Comparison of ENCODE assay signal across 22 cellular contexts in the genomic region with DNA sequence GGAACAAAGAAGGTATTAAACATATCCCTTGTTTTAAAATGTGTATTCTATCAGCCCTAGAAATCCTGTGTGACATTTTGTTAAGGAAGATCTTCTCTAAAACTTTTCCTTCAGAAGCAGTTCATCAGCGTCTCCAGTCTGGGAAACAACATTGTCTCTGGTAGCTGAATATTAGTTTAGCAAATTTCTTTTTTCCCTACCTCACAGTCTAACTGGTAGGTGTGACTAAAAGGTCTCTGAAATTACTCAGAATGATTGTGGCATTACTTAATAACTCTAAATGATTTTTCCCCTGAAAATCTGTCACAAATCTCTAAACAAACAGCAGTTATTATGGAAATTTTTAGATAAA.
"Had no signal": no experiment of that assay in that cellular context is flagged by ENCODE, and none has a peak within 500 bp of the region (broad histone marks: within the 10 kb centered on the region; RNA-seq: fewer than 3 reads in every experiment).

No MANE protein-coding gene starts in this region.

- H3K27me3 Mint-ChIP-seq: activated CD4-positive, alpha-beta T cell treated with anti-CD3 and anti-CD28 coated beads, Interleukin-2, amount 10 ng/mL, durations not matched to agents 7 days and 5 days; activated naive CD8-positive, alpha-beta T cell treated with anti-CD3 and anti-CD28 coated beads, Interleukin-2, amount 10 ng/mL, durations not matched to agents 7 days and 5 days; activated T-cell treated with anti-CD3 and anti-CD28 coated beads, Interleukin-2, amount 50 U/mL, for 24 hours; central memory CD8-positive, alpha-beta T cell; progenitor cell of endocrine pancreas had no signal

- H3K27ac ChIP-seq: coronary artery, gastrocnemius medialis, heart left ventricle, tibial artery had no signal

- H3K9me3 Mint-ChIP-seq: activated CD4-positive, alpha-beta T cell treated with anti-CD3 and anti-CD28 coated beads, Interleukin-2, amount 10 ng/mL, durations not matched to agents 7 days and 5 days had no signal

- H3K36me3 Mint-ChIP-seq: activated naive CD8-positive, alpha-beta T cell treated with anti-CD3 and anti-CD28 coated beads, Interleukin-2, amount 10 ng/mL, durations not matched to agents 7 days and 5 days had no signal

- H3K36me3 ChIP-seq: gastrocnemius medialis, heart left ventricle, tibial artery had no signal

- H3K9me3 ChIP-seq: gastrocnemius medialis had no signal

- H3K27me3 ChIP-seq: gastrocnemius medialis, heart left ventricle, tibial artery had no signal

- H3K4me3 ChIP-seq: coronary artery, gastrocnemius medialis, heart left ventricle, lung, tibial artery had no signal

- H3K27ac Mint-ChIP-seq: activated CD4-positive, alpha-beta T cell treated with anti-CD3 and anti-CD28 coated beads, Interleukin-2, amount 10 ng/mL, durations not matched to agents 7 days and 5 days; activated CD8-positive, alpha-beta T cell treated with anti-CD3 and anti-CD28 coated beads, Interleukin-2, amount 10 ng/mL, durations not matched to agents 7 days and 5 days; activated naive CD8-positive, alpha-beta T cell treated with anti-CD3 and anti-CD28 coated beads, Interleukin-2, amount 10 ng/mL, durations not matched to agents 7 days and 5 days; activated T-cell treated with anti-CD3 and anti-CD28 coated beads, Interleukin-2, amount 50 U/mL, for 24 hours; activated T-helper 2 cell treated with anti-CD3 and anti-CD28 coated beads, Interferon-gamma antibody, Interleukin-2, Interleukin-4, amounts not matched to agents 10 μg/mL and 5 μg/mL and 100 μg/mL, durations not matched to agents 14 hours and 24 hours and 36 hours; progenitor cell of endocrine pancreas had no signal

- H3K4me1 Mint-ChIP-seq: activated CD4-positive, alpha-beta T cell treated with anti-CD3 and anti-CD28 coated beads, Interleukin-2, amount 10 ng/mL, durations not matched to agents 7 days and 5 days; activated naive CD8-positive, alpha-beta T cell treated with anti-CD3 and anti-CD28 coated beads, Interleukin-2, amount 10 ng/mL, durations not matched to agents 7 days and 5 days; central memory CD8-positive, alpha-beta T cell had no signal

- H3K4me1 ChIP-seq: gastrocnemius medialis, heart left ventricle, tibial artery had no signal

- ATAC-seq: activated CD8-positive, alpha-beta T cell treated with anti-CD3 and anti-CD28 coated beads, Interleukin-2, amount 10 ng/mL, durations not matched to agents 7 days and 5 days; gastrocnemius medialis; heart left ventricle; left lobe of liver had no signal

- DNase-seq: activated CD4-positive, alpha-beta T cell treated with anti-CD3 and anti-CD28 coated beads, Interleukin-2, amount 10 ng/mL, durations not matched to agents 7 days and 5 days; activated CD8-positive, alpha-beta T cell treated with anti-CD3 and anti-CD28 coated beads, Interleukin-2, amount 10 ng/mL, durations not matched to agents 7 days and 5 days; activated naive CD4-positive, alpha-beta T cell treated with Interleukin-2 at 50 U/mL for 16 hours; activated naive CD8-positive, alpha-beta T cell treated with anti-CD3 and anti-CD28 coated beads, Interleukin-2, amount 10 ng/mL, durations not matched to agents 7 days and 5 days; activated T-cell treated with anti-CD3 and anti-CD28 coated beads, Interleukin-2, amount 50 U/mL, for 24 hours; amygdala; erythroblast; gastrocnemius medialis; heart left ventricle; kidney; occipital lobe; stimulated activated CD4-positive, alpha-beta T cell treated with anti-CD3 and anti-CD28 coated beads, Interleukin-12 subunit alpha, Interleukin-12 subunit beta, amount 100 ng/mL, for 4 hours; stimulated activated CD4-positive, alpha-beta T cell treated with anti-CD3 and anti-CD28 coated beads, Interleukin-1b, Interleukin-23, amount 100 ng/mL, for 48 hours; stimulated activated CD8-positive, alpha-beta memory T cell treated with anti-CD3 and anti-CD28 coated beads, Interleukin-4, amount 100 ng/mL, for 48 hours; stimulated activated naive CD4-positive, alpha-beta T cell; tibial artery had no signal

- H3K4me3 Mint-ChIP-seq: activated CD4-positive, alpha-beta T cell treated with anti-CD3 and anti-CD28 coated beads, Interleukin-2, amount 10 ng/mL, durations not matched to agents 7 days and 5 days; activated CD8-positive, alpha-beta T cell treated with anti-CD3 and anti-CD28 coated beads, Interleukin-2, amount 10 ng/mL, durations not matched to agents 7 days and 5 days; activated naive CD8-positive, alpha-beta T cell treated with anti-CD3 and anti-CD28 coated beads, Interleukin-2, amount 10 ng/mL, durations not matched to agents 7 days and 5 days; activated T-cell treated with anti-CD3 and anti-CD28 coated beads, Interleukin-2, amount 50 U/mL, for 24 hours; central memory CD8-positive, alpha-beta T cell had no signal
